Comparison of ENCODE assay signal across 23 cellular contexts in genomic region chr2:79162801-79163200, GRCh38. TPM values are rescaled to one million over a fixed set of nuclear protein-coding genes. Genes with fewer than 3 reads are reported as not detected.
"Had no signal": no experiment of that assay in that cellular context is flagged by ENCODE, and none has a peak within 500 bp of the region (broad histone marks: within the 10 kb centered on the region; RNA-seq: fewer than 3 reads in every experiment).

No MANE protein-coding gene starts in this region.

- H3K9ac ChIP-seq: SK-N-SH had no signal

- FAIRE-seq: HTR-8/SVneo had no signal

- H3K27ac ChIP-seq: HL-60, RWPE1 had no signal

- H3K9me3 ChIP-seq: SK-N-SH had no signal

- DNase-seq: NCI-H1092, NCI-H1105 treated with DMSO at 0.1 percent for 48 hours, NCI-H1417 treated with DMSO at 0.1 percent for 48 hours, NCI-H146, NCI-H1694 treated with DMSO at 0.1 percent for 48 hours, NCI-H1930, NCI-H2081, NCI-H2107, NCI-H226, NCI-H446, NCI-H510A, NCI-H524 treated with DMSO at 0.1 percent for 48 hours, NCI-H69, NCI-H774, SHP77, SK-N-SH had no signal

RNA-seq across cellular contexts. Expression of gene REG3A, which starts 3.2 kb away (rescaled TPM):
- total RNA-seq: LHCN-M2, MCF 10A, SK-MEL-5 had no signal
- polyA plus RNA-seq: IgD-negative memory B cell, SK-N-SH had no signal

RNA-seq across cellular contexts. Expression of gene REG1A, which starts 42.5 kb away (rescaled TPM):
- total RNA-seq: LHCN-M2, MCF 10A, SK-MEL-5 had no signal
- polyA plus RNA-seq: IgD-negative memory B cell, SK-N-SH had no signal
